ENCODE assay signal across 8 cellular contexts in genomic region chr5:178590141-178590923, GRCh38. TPM values are rescaled to one million over a fixed set of nuclear protein-coding genes. Genes with fewer than 3 reads are reported as not detected.
A peak's percentile ranks its signal among the peaks of the same experiment; 100 is the strongest.
DNase-seq lines count a peak whose midpoint lies in the region; ATAC-seq and TF ChIP-seq lines count a peak whose summit lies in the region.

TSS of gene COL23A1 (minus strand) at chr5:178590393.

- no peak within 1 kb of the TSS for H3K27ac Mint-ChIP-seq in activated B cell treated with CpG ODN at 0.5 μM for 24 hours

- H3K27me3 Mint-ChIP-seq in activated B cell treated with CpG ODN at 0.5 μM for 24 hours: peaks cover 37% of the 10 kb centered on the region

- CTCF ChIA-PET in activated B cell treated with CpG ODN at 0.5 μM for 24 hours (lab: Charles Lee): interaction anchor here (1.4 kb wide), 1 partner anchor 355 kb away, joined by 3 read pairs; no protein-coding TSS in a partner anchor

- peaks cover 13% of the 10 kb centered on the region for H3K9me3 Mint-ChIP-seq in activated B cell treated with CpG ODN at 0.5 μM for 24 hours

- H3K79me2 ChIP-seq in MM.1S (ENCODE audit: low read length): no peaks in the 10 kb centered on the region

- H3K4me2 ChIP-seq in MM.1S (ENCODE audit: low read depth, low read length): no peak within 1 kb of the TSS

- no peaks in the 10 kb centered on the region for H4K20me1 ChIP-seq in MM.1S (ENCODE audit: insufficient read depth, low read length)

- H3K4me3 Mint-ChIP-seq in activated B cell treated with CpG ODN at 0.5 μM for 24 hours: peak within 1 kb of the TSS; percentile 73

- no peaks in the 10 kb centered on the region for H3K36me3 ChIP-seq in left lung
- H3K36me3 ChIP-seq in MM.1S (replicated peaks; ENCODE audit: insufficient read depth, low read length): no peaks in the 10 kb centered on the region; the same call in 1 of the 2 replicates

- H3K27me3 ChIP-seq in left lung (peaks cover 0 to 43% of the 10 kb centered on the region in 2 donors), MM.1S (replicated peaks; ENCODE audit: insufficient read depth, low read length) (peaks cover 4% of the 10 kb centered on the region; the same call in 1 of the 2 replicates)

- peak; percentile 72 for ATAC-seq in activated B cell treated with CpG ODN at 0.5 μM for 24 hours (ENCODE audit: low read depth)
- peak; percentile 86 for ATAC-seq in left lung

- DNase-seq in ELF-1 (ENCODE audit: low read depth, low spot score) (peak; percentile 85), HuH-7 (ENCODE audit: low spot score) (peak; percentile 56), activated B cell treated with CpG ODN at 0.5 μM for 24 hours (no peak), dermis microvascular lymphatic vessel endothelial cell (ENCODE audit: low read depth in 2 of 2) (peak; percentile 35 to 61), left lung (peak; percentile 68 to 89), mesenteric fat pad (ENCODE audit: low spot score) (no peak), MM.1S (no peak)
- DNase-seq in stimulated activated CD4-positive, alpha-beta T cell treated with anti-CD3 and anti-CD28 coated beads, Interleukin-4, amount 100 ng/mL, for 24 hours: peak; percentile 22

- peaks cover 16% of the 10 kb centered on the region for H3K36me3 Mint-ChIP-seq in activated B cell treated with CpG ODN at 0.5 μM for 24 hours (ENCODE audit: low read depth)

- no peak within 1 kb of the TSS for H3K27ac ChIP-seq in left lung
- no peak within 1 kb of the TSS for H3K27ac ChIP-seq in MM.1S (ENCODE audit: low read length)

- intact Hi-C loops in activated B cell treated with CpG ODN at 0.5 μM for 24 hours (cut with micrococcal nuclease): no loop called here
- intact Hi-C loops in left lung (cut with DNase I): no loop called here

- H3K9ac ChIP-seq in MM.1S (ENCODE audit: low read length): no peak within 1 kb of the TSS

- H3F3A ChIP-seq in MM.1S (ENCODE audit: insufficient read depth, low read length): no peaks in the 10 kb centered on the region

- TF ChIP-seq CTCF in activated B cell treated with CpG ODN at 0.5 μM for 24 hours (IDR thresholded peaks at IDR 0.05) (no peak), left lung (IDR thresholded peaks at IDR 0.05) (peak; percentile 36 to 48), MM.1S (IDR thresholded peaks at IDR 0.05; ENCODE audit: low read length) (no peak)

- H3K4me3 ChIP-seq in left lung (peak within 1 kb of the TSS; percentile 42 to 46), MM.1S (ENCODE audit: low read length) (no peak within 1 kb of the TSS)

- H2AFZ ChIP-seq in MM.1S (ENCODE audit: low read length): no peak within 1 kb of the TSS

- peaks cover 11% of the 10 kb centered on the region for H3K4me1 Mint-ChIP-seq in activated B cell treated with CpG ODN at 0.5 μM for 24 hours

- POLR2A ChIA-PET in activated B cell treated with CpG ODN at 0.5 μM for 24 hours (lab: Charles Lee): no interaction called here

- peaks cover 0 to 10% of the 10 kb centered on the region in 2 donors for H3K9me3 ChIP-seq in left lung
- no peaks in the 10 kb centered on the region for H3K9me3 ChIP-seq in MM.1S (replicated peaks; ENCODE audit: insufficient read depth, low read length)

- H3K4me1 ChIP-seq in left lung: peaks cover 5 to 23% of the 10 kb centered on the region in 2 donors
- H3K4me1 ChIP-seq in MM.1S (ENCODE audit: low read length): no peaks in the 10 kb centered on the region

- no peaks in the 10 kb centered on the region for H3K9me2 ChIP-seq in MM.1S (replicated peaks; ENCODE audit: insufficient read depth, low read length)

RNA-seq across cellular contexts. Expression of gene COL23A1, which starts in this region (rescaled TPM):
- total RNA-seq in activated B cell treated with CpG ODN at 0.5 μM for 24 hours: not detected in 2 replicates
- 0.13 TPM in 2 replicates for total RNA-seq in dermis microvascular lymphatic vessel endothelial cell
- 1 to 10 TPM in 1 of 2 donors, under 1 TPM in 1; 0.52 to 1.6 TPM for total RNA-seq in left lung
- total RNA-seq in mesenteric fat pad: 0.55 TPM

Comparison
In these comparisons a context has a peak if more than half of its experiments do, and no peak if none do; other contexts are left out.
1. Peak in ATAC-seq in activated B cell treated with CpG ODN at 0.5 μM for 24 hours; RNA of the gene not detected or under 1 TPM.
2. Peak in DNase-seq in dermis microvascular lymphatic vessel endothelial cell; RNA of the gene not detected or under 1 TPM.
3. DNase-seq: peak in ELF-1 (single experiment), HuH-7 (single experiment), left lung (2 of 2) and stimulated activated CD4-positive, alpha-beta T cell treated with anti-CD3 and anti-CD28 coated beads, Interleukin-4, amount 100 ng/mL, for 24 hours (single experiment); none in activated B cell treated with CpG ODN at 0.5 μM for 24 hours (single experiment), mesenteric fat pad (single experiment) and MM.1S (single experiment).
4. CTCF ChIP-seq: peak in left lung (2 of 2); none in activated B cell treated with CpG ODN at 0.5 μM for 24 hours (single experiment) and MM.1S (single experiment).